Comparison of ENCODE assay signal across 1 cellular context in the genomic region with DNA sequence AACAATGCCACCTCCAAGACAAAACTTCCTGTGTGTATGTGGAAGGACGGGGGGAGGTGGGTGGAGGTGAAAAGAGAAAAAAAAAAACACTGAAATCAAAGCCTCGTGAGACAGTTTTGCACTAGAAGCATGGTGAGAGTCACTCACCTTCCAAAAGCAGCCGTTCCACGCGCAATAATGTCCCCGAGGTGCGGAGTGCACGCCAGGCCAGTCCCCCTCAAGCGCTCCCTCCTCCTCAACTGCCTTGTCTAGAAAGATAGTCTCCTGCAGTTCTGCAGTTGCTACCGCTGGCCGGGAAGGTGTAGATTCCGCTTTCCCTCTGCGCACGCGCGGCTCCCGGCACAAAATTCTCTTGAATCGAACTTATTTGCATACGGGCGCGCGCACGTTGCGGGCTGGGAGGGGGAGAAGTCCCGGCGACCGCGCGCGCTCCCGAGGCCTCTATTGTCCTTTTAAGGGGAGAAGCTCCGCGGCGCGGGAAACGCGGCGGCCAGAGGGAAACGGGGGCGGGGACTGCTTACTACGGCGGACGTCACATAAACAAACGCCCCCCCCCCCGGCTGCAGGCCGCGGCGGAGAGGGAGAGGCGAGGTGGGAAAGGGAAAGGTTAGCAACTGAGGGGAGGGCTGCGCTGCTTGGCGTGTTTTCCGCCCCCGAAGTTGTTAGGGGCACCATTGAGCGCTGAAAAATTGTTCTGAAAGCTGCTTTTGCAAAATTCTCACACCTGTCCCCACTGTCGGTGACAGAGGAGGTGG.
A peak's percentile ranks its signal among the peaks of the same experiment; 100 is the strongest.
TF ChIP-seq lines count a peak whose summit lies in the region.

Gene SINHCAF (minus strand): TSS at position 274 of the 755 bp plus-strand sequence. CDS start 27,946 bp downstream, outside the sequence.

TF ChIP-seq in GM12878, 131 proteins besides CTCF, POLR2A, EP300 and RAD21 (continued from another document and continues in another):
- TF ChIP-seq USF1 (IDR thresholded peaks at IDR 0.05; ENCODE audit: borderline replicate concordance, extremely low read length, insufficient read depth, low read depth, low read length) (no peak), SIN3A (IDR thresholded peaks at IDR 0.05; ENCODE audit: low read depth, low read length) (no peak), SUZ12 (IDR thresholded peaks at IDR 0.05; ENCODE audit: unreplicated experiment) (no peak), SMARCA5 (IDR thresholded peaks at IDR 0.05) (no peak), FOXM1 (IDR thresholded peaks at IDR 0.05; ENCODE audit: low read depth, low read length) (0 out of 2 replicates have a peak, but pooled peaks have one; percentile 17), ASH2L (IDR thresholded peaks at IDR 0.05; ENCODE audit: borderline replicate concordance, low read depth) (no peak; the same call in 1 of the 2 replicates), GABPA (IDR thresholded peaks at IDR 0.05; ENCODE audit: low read depth) (no peak), EZH2 (IDR thresholded peaks at IDR 0.05; ENCODE audit: borderline replicate concordance, control insufficient read depth, low read depth, low read length) (no peak), SUPT20H (IDR thresholded peaks at IDR 0.05; ENCODE audit: borderline replicate concordance, control insufficient read depth, low read depth, low read length) (no peak), POU2F2 (IDR thresholded peaks at IDR 0.05; ENCODE audit: borderline replicate concordance, low read depth, low read length) (peak; percentile 99), RELB (IDR thresholded peaks at IDR 0.05; ENCODE audit: low read depth) (0 out of 2 replicates have a peak, but pooled peaks have one; percentile 29), IRF3 (IDR thresholded peaks at IDR 0.05) (no peak), BMI1 (IDR thresholded peaks at IDR 0.05; ENCODE audit: borderline replicate concordance) (no peak), HDAC2 (IDR thresholded peaks at IDR 0.05) (no peak), EED (IDR thresholded peaks at IDR 0.05; ENCODE audit: low read depth) (no peak), ZNF24 (IDR thresholded peaks at IDR 0.05) (no peak), HDAC6 (IDR thresholded peaks at IDR 0.05; ENCODE audit: unreplicated experiment) (no peak), BCL11A (IDR thresholded peaks at IDR 0.05; ENCODE audit: low read depth, low read length) (no peak), ZZZ3 (IDR thresholded peaks at IDR 0.05; ENCODE audit: control insufficient read depth, insufficient read length, low read depth) (no peak), RCOR1 (conservative IDR thresholded peaks at IDR 0.05; ENCODE audit: low read depth, low read length) (no peak), FOS (IDR thresholded peaks at IDR 0.05; ENCODE audit: borderline replicate concordance, extremely low read depth, insufficient read length) (no peak), ATF2 (IDR thresholded peaks at IDR 0.05; ENCODE audit: low read length) (no peak; the same call in 1 of the 2 replicates), PAX8 (IDR thresholded peaks at IDR 0.05) (no peak), TBL1XR1 (IDR thresholded peaks at IDR 0.05; ENCODE audit: low read depth, low read length) (peak; percentile 54; the same call in 1 of the 2 replicates), NR2F1 (conservative IDR thresholded peaks at IDR 0.05) (no peak), SREBF1 (IDR thresholded peaks at IDR 0.05; ENCODE audit: low read length) (no peak), SMC3 (IDR thresholded peaks at IDR 0.05; ENCODE audit: borderline replicate concordance, low read length) (no peak), PAX5 (IDR thresholded peaks at IDR 0.05; ENCODE audit: borderline replicate concordance, low read depth, low read length) (peak; percentile 35; the same call in 1 of the 2 replicates), RAD51 (IDR thresholded peaks at IDR 0.05) (no peak), REST (IDR thresholded peaks at IDR 0.05; ENCODE audit: low read depth, low read length) (peak; percentile 37; the same call in 1 of the 2 replicates), FOXK2 (IDR thresholded peaks at IDR 0.05) (no peak), NFYA (IDR thresholded peaks at IDR 0.05; ENCODE audit: borderline replicate concordance, low read depth, low read length) (no peak), TCF7 (IDR thresholded peaks at IDR 0.05; ENCODE audit: borderline replicate concordance) (no peak), MTA3 (IDR thresholded peaks at IDR 0.05; ENCODE audit: borderline replicate concordance, low read length) (no peak), KAT2A (conservative IDR thresholded peaks at IDR 0.05; ENCODE audit: control insufficient read depth, low read depth, low read length) (no peak), GATAD2B (conservative IDR thresholded peaks at IDR 0.05; ENCODE audit: low read depth) (0 out of 2 replicates have a peak, but pooled peaks have one; percentile 26), MXI1 (IDR thresholded peaks at IDR 0.05; ENCODE audit: low read depth, low read length) (peak; percentile 53; the same call in 1 of the 2 replicates), KLF5 (IDR thresholded peaks at IDR 0.05; ENCODE audit: partially characterized antibody) (no peak), ZBTB4 (CRISPR knock-in tag; IDR thresholded peaks at IDR 0.05) (no peak), CHD1 (IDR thresholded peaks at IDR 0.05; ENCODE audit: low read depth, low read length) (no peak), BRCA1 (IDR thresholded peaks at IDR 0.05; ENCODE audit: low read depth, low read length) (no peak), NBN (IDR thresholded peaks at IDR 0.05) (peak; percentile 73)
- TF ChIP-seq, protein P1, sequence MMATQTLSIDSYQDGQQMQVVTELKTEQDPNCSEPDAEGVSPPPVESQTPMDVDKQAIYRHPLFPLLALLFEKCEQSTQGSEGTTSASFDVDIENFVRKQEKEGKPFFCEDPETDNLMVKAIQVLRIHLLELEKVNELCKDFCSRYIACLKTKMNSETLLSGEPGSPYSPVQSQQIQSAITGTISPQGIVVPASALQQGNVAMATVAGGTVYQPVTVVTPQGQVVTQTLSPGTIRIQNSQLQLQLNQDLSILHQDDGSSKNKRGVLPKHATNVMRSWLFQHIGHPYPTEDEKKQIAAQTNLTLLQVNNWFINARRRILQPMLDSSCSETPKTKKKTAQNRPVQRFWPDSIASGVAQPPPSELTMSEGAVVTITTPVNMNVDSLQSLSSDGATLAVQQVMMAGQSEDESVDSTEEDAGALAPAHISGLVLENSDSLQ (IDR thresholded peaks at IDR 0.05): peak; percentile 19; the same call in 1 of the 2 replicates
- TF ChIP-seq, protein P2, sequence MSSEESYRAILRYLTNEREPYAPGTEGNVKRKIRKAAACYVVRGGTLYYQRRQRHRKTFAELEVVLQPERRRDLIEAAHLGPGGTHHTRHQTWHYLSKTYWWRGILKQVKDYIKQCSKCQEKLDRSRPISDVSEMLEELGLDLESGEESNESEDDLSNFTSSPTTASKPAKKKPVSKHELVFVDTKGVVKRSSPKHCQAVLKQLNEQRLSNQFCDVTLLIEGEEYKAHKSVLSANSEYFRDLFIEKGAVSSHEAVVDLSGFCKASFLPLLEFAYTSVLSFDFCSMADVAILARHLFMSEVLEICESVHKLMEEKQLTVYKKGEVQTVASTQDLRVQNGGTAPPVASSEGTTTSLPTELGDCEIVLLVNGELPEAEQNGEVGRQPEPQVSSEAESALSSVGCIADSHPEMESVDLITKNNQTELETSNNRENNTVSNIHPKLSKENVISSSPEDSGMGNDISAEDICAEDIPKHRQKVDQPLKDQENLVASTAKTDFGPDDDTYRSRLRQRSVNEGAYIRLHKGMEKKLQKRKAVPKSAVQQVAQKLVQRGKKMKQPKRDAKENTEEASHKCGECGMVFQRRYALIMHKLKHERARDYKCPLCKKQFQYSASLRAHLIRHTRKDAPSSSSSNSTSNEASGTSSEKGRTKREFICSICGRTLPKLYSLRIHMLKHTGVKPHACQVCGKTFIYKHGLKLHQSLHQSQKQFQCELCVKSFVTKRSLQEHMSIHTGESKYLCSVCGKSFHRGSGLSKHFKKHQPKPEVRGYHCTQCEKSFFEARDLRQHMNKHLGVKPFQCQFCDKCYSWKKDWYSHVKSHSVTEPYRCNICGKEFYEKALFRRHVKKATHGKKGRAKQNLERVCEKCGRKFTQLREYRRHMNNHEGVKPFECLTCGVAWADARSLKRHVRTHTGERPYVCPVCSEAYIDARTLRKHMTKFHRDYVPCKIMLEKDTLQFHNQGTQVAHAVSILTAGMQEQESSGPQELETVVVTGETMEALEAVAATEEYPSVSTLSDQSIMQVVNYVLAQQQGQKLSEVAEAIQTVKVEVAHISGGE (CRISPR knock-in tag; IDR thresholded peaks at IDR 0.05): no peak
